ENCODE assay signal across 2 cellular contexts in the genomic region with DNA sequence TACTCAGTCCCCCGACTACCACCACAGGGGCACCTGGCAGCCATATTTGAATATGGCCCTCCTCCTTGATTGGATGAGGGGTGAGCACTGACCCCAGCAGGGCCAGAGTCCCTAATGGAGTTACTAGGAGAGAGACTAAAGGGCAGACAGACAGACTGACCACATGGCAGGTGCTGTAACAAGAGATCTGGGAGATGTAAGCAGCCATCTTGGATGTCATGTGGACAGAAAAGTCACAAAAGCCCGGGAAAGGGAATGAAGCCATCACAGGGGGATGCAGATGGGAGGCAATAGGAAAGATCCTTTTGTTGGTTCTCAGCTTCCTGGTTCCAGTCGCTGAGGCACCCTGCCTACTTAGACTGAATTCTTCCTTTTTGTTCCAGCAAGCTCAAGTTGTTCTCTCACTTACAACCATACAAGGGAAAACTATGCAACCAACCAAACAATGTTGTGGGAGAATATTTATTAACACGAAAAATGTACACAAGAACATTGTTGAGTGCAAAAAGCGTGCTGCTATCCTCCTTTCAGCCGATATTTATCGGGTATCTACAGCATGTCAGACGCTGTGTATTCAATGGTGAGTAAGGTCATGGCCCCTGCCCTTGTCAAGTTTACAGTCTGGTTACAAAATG.
A peak's percentile ranks its signal among the peaks of the same experiment; 100 is the strongest.
TF ChIP-seq lines count a peak whose summit lies in the region.

No MANE protein-coding gene starts in this region.

TF ChIP-seq in HEK293T, 16 proteins besides CTCF, POLR2A, EP300 and RAD21:
- no peak for TF ChIP-seq ARNT (IDR thresholded peaks at IDR 0.05)
- TF ChIP-seq L3MBTL2 (conservative IDR thresholded peaks at IDR 0.05): 0 out of 2 replicates have a peak, but pooled peaks have one; percentile 20

TF ChIP-seq in H1, 55 proteins besides CTCF, POLR2A, EP300 and RAD21:
- no peak for TF ChIP-seq HDAC6 (IDR thresholded peaks at IDR 0.05; ENCODE audit: low read depth, low read length)
- TF ChIP-seq, protein P1, sequence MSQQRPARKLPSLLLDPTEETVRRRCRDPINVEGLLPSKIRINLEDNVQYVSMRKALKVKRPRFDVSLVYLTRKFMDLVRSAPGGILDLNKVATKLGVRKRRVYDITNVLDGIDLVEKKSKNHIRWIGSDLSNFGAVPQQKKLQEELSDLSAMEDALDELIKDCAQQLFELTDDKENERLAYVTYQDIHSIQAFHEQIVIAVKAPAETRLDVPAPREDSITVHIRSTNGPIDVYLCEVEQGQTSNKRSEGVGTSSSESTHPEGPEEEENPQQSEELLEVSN (IDR thresholded peaks at IDR 0.05): peak; percentile 74
- TF ChIP-seq SP1 (IDR thresholded peaks at IDR 0.05; ENCODE audit: low read depth, low read length): no peak
- TF ChIP-seq GABPA (IDR thresholded peaks at IDR 0.05; ENCODE audit: borderline replicate concordance, insufficient read depth, low read length): no peak
- no peak for TF ChIP-seq MAFK (IDR thresholded peaks at IDR 0.05; ENCODE audit: low read depth, low read length)
- TF ChIP-seq TBP (IDR thresholded peaks at IDR 0.05; ENCODE audit: low read depth, low read length): no peak
- TF ChIP-seq CEBPB (IDR thresholded peaks at IDR 0.05; ENCODE audit: low read depth, low read length): no peak
- TF ChIP-seq YY1 (IDR thresholded peaks at IDR 0.05; ENCODE audit: low read depth, low read length): peak; percentile 68
- TF ChIP-seq, protein P2, sequence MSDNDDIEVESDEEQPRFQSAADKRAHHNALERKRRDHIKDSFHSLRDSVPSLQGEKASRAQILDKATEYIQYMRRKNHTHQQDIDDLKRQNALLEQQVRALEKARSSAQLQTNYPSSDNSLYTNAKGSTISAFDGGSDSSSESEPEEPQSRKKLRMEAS (IDR thresholded peaks at IDR 0.05): 0 out of 2 replicates have a peak, but pooled peaks have one; percentile 21
- TF ChIP-seq, protein P3, sequence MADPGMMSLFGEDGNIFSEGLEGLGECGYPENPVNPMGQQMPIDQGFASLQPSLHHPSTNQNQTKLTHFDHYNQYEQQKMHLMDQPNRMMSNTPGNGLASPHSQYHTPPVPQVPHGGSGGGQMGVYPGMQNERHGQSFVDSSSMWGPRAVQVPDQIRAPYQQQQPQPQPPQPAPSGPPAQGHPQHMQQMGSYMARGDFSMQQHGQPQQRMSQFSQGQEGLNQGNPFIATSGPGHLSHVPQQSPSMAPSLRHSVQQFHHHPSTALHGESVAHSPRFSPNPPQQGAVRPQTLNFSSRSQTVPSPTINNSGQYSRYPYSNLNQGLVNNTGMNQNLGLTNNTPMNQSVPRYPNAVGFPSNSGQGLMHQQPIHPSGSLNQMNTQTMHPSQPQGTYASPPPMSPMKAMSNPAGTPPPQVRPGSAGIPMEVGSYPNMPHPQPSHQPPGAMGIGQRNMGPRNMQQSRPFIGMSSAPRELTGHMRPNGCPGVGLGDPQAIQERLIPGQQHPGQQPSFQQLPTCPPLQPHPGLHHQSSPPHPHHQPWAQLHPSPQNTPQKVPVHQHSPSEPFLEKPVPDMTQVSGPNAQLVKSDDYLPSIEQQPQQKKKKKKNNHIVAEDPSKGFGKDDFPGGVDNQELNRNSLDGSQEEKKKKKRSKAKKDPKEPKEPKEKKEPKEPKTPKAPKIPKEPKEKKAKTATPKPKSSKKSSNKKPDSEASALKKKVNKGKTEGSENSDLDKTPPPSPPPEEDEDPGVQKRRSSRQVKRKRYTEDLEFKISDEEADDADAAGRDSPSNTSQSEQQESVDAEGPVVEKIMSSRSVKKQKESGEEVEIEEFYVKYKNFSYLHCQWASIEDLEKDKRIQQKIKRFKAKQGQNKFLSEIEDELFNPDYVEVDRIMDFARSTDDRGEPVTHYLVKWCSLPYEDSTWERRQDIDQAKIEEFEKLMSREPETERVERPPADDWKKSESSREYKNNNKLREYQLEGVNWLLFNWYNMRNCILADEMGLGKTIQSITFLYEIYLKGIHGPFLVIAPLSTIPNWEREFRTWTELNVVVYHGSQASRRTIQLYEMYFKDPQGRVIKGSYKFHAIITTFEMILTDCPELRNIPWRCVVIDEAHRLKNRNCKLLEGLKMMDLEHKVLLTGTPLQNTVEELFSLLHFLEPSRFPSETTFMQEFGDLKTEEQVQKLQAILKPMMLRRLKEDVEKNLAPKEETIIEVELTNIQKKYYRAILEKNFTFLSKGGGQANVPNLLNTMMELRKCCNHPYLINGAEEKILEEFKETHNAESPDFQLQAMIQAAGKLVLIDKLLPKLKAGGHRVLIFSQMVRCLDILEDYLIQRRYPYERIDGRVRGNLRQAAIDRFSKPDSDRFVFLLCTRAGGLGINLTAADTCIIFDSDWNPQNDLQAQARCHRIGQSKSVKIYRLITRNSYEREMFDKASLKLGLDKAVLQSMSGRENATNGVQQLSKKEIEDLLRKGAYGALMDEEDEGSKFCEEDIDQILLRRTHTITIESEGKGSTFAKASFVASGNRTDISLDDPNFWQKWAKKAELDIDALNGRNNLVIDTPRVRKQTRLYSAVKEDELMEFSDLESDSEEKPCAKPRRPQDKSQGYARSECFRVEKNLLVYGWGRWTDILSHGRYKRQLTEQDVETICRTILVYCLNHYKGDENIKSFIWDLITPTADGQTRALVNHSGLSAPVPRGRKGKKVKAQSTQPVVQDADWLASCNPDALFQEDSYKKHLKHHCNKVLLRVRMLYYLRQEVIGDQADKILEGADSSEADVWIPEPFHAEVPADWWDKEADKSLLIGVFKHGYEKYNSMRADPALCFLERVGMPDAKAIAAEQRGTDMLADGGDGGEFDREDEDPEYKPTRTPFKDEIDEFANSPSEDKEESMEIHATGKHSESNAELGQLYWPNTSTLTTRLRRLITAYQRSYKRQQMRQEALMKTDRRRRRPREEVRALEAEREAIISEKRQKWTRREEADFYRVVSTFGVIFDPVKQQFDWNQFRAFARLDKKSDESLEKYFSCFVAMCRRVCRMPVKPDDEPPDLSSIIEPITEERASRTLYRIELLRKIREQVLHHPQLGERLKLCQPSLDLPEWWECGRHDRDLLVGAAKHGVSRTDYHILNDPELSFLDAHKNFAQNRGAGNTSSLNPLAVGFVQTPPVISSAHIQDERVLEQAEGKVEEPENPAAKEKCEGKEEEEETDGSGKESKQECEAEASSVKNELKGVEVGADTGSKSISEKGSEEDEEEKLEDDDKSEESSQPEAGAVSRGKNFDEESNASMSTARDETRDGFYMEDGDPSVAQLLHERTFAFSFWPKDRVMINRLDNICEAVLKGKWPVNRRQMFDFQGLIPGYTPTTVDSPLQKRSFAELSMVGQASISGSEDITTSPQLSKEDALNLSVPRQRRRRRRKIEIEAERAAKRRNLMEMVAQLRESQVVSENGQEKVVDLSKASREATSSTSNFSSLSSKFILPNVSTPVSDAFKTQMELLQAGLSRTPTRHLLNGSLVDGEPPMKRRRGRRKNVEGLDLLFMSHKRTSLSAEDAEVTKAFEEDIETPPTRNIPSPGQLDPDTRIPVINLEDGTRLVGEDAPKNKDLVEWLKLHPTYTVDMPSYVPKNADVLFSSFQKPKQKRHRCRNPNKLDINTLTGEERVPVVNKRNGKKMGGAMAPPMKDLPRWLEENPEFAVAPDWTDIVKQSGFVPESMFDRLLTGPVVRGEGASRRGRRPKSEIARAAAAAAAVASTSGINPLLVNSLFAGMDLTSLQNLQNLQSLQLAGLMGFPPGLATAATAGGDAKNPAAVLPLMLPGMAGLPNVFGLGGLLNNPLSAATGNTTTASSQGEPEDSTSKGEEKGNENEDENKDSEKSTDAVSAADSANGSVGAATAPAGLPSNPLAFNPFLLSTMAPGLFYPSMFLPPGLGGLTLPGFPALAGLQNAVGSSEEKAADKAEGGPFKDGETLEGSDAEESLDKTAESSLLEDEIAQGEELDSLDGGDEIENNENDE (IDR thresholded peaks at IDR 0.05; ENCODE audit: insufficient replicate concordance, low read length): no peak
